ENCODE assay signal across 13 cellular contexts in the genomic region with DNA sequence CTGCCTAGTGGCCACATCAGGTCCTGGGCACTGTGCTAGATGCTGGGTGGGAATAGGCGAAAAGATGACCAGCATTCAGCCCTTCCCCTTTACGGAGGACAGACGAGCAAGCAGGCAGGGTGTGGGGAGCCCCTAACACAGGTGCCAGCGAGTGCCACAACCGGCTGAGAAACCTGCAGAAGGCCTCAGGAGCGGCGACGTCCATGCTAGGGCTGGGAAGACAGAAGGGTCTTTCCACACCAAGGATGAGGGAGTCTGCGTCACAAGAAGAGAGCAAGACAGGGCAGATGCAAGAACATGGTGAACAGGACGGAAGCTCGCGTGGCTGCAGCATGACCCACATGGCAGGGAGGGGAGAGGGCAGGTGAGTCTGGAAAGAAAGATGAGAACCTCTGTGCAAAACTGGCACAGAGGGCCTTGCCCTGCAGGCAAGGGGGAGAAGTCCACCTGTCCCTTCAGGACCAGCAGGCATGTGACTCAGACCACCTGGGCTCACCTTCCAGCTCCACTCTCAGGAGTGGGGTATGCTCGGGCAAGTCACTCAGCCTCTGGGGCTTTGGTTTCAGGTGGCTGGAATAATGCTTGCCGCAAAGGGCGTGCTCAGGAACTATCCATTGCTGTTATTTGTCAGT. TPM values are rescaled to one million over a fixed set of nuclear protein-coding genes. Genes with fewer than 3 reads are reported as not detected.
DNase-seq lines count a peak whose midpoint lies in the region; ATAC-seq and TF ChIP-seq lines count a peak whose summit lies in the region.
"Had no signal": no experiment of that assay in that cellular context is flagged by ENCODE, and none has a peak within 500 bp of the region (broad histone marks: within the 10 kb centered on the region; RNA-seq: fewer than 3 reads in every experiment).

No MANE protein-coding gene starts in this region.

- H3K27ac ChIP-seq in Peyer's patch (no peak overlapping the region), SJCRH30 (no peak overlapping the region)
- H3K27ac ChIP-seq in naive thymus-derived CD4-positive, alpha-beta T cell (ENCODE audit: low read depth, low read length), result no peak overlapping the region
- H3K27ac ChIP-seq: SJSA1, WERI-Rb-1 had no signal

- H3K4me1 ChIP-seq in Peyer's patch (peaks cover 0 to 26% (median 6%) of the 10 kb centered on the region in 4 donors), SJCRH30 (no peaks in the 10 kb centered on the region)
- H3K4me1 ChIP-seq in naive thymus-derived CD4-positive, alpha-beta T cell (ENCODE audit: control insufficient read depth in 2 of 2, insufficient read depth in 2 of 2, low read length in 2 of 2), result peaks cover 16 to 36% of the 10 kb centered on the region in 2 donors
- H3K4me1 ChIP-seq: SJSA1 had no signal

- H3K4me3 ChIP-seq in Peyer's patch (no peak overlapping the region), SJCRH30 (no peak overlapping the region)
- H3K4me3 ChIP-seq in naive thymus-derived CD4-positive, alpha-beta T cell (ENCODE audit: low read length), result no peak overlapping the region
- H3K4me3 ChIP-seq: mucosa of descending colon, SJSA1 had no signal

- H3K27me3 ChIP-seq in Peyer's patch, result no peaks in the 10 kb centered on the region
- no peaks in the 10 kb centered on the region for H3K27me3 ChIP-seq in naive thymus-derived CD4-positive, alpha-beta T cell (ENCODE audit: control insufficient read depth in 2 of 2, insufficient read depth in 2 of 2, low read length in 2 of 2)
- no peaks in the 10 kb centered on the region; the same call in 1 of the 2 replicates for H3K27me3 ChIP-seq in SJCRH30

- no peak overlapping the region for H3K4me3 Mint-ChIP-seq in natural killer cell treated with Interleukin-12 subunit alpha and Interleukin-12 subunit beta and Interleukin-15 and Interleukin-18, amount 100 ng/mL, for 72 hours
- H3K4me3 Mint-ChIP-seq in natural killer cell, result no peak overlapping the region
- peak overlapping the region in 6 of 10 donors; percentile 18 to 72 (median 50) for H3K4me3 Mint-ChIP-seq in naive thymus-derived CD4-positive, alpha-beta T cell
- H3K4me3 Mint-ChIP-seq in WTC11, result no peak overlapping the region

- intact Hi-C loops in natural killer cell (cut with micrococcal nuclease), result no loop called here
- intact Hi-C loops in naive thymus-derived CD4-positive, alpha-beta T cell (cut with micrococcal nuclease), result no loop called here

- ATAC-seq in natural killer cell treated with Interleukin-12 subunit alpha and Interleukin-12 subunit beta and Interleukin-15 and Interleukin-18, amount 100 ng/mL, for 72 hours, result no peak
- no peak for ATAC-seq in natural killer cell
- ATAC-seq in naive thymus-derived CD4-positive, alpha-beta T cell, result no peak
- ATAC-seq in WTC11, result no peak
- ATAC-seq in HG03039 (IDR thresholded peaks at IDR 0.05; ENCODE audit: unreplicated experiment), result no peak

- peak; percentile 50 for DNase-seq in natural killer cell treated with Interleukin-12 subunit alpha and Interleukin-12 subunit beta and Interleukin-15 and Interleukin-18, amount 100 ng/mL, for 72 hours (ENCODE audit: low spot score)
- DNase-seq in natural killer cell (no peak), Peyer's patch (peak in 2 of 3 donors; percentile 15 to 41), SJCRH30 (no peak), WTC11 (ENCODE audit: low spot score) (no peak)
- peak in 1 of 9 donors; percentile 3 for DNase-seq in naive thymus-derived CD4-positive, alpha-beta T cell
- DNase-seq: activated gamma-delta T cell, occipital lobe, WERI-Rb-1 had no signal

- no peak overlapping the region for H3K27ac Mint-ChIP-seq in natural killer cell treated with Interleukin-12 subunit alpha and Interleukin-12 subunit beta and Interleukin-15 and Interleukin-18, amount 100 ng/mL, for 72 hours
- no peak overlapping the region for H3K27ac Mint-ChIP-seq in natural killer cell
- H3K27ac Mint-ChIP-seq in naive thymus-derived CD4-positive, alpha-beta T cell, result peak overlapping the region in 2 of 9 donors; percentile 69 to 76
- no peak overlapping the region for H3K27ac Mint-ChIP-seq in WTC11
- H3K27ac Mint-ChIP-seq: T-helper 17 cell had no signal

- H3K36me3 Mint-ChIP-seq in natural killer cell treated with Interleukin-12 subunit alpha and Interleukin-12 subunit beta and Interleukin-15 and Interleukin-18, amount 100 ng/mL, for 72 hours, result no peaks in the 10 kb centered on the region
- no peaks in the 10 kb centered on the region for H3K36me3 Mint-ChIP-seq in natural killer cell
- no peaks in the 10 kb centered on the region for H3K36me3 Mint-ChIP-seq in naive thymus-derived CD4-positive, alpha-beta T cell
- no peaks in the 10 kb centered on the region for H3K36me3 Mint-ChIP-seq in WTC11

- H3K27me3 Mint-ChIP-seq in natural killer cell treated with Interleukin-12 subunit alpha and Interleukin-12 subunit beta and Interleukin-15 and Interleukin-18, amount 100 ng/mL, for 72 hours, result peaks cover 7 to 15% of the 10 kb centered on the region in 2 donors
- H3K27me3 Mint-ChIP-seq in natural killer cell (ENCODE audit: low read depth in 2 of 2), result peaks cover 14 to 18% of the 10 kb centered on the region in 2 donors
- peaks cover 0 to 4% (median 0%) of the 10 kb centered on the region in 5 donors for H3K27me3 Mint-ChIP-seq in naive thymus-derived CD4-positive, alpha-beta T cell
- H3K27me3 Mint-ChIP-seq in WTC11 (ENCODE audit: low read depth), result no peaks in the 10 kb centered on the region; the same call in 1 of the 2 replicates
- H3K27me3 Mint-ChIP-seq: T-helper 17 cell had no signal

- no peak for TF ChIP-seq POLR2A in Peyer's patch (IDR thresholded peaks at IDR 0.05)

- H3K4me1 Mint-ChIP-seq in natural killer cell treated with Interleukin-12 subunit alpha and Interleukin-12 subunit beta and Interleukin-15 and Interleukin-18, amount 100 ng/mL, for 72 hours (ENCODE audit: low read depth in 2 of 2), result peaks cover 15 to 19% of the 10 kb centered on the region in 2 donors
- H3K4me1 Mint-ChIP-seq in natural killer cell (peaks cover 11 to 19% of the 10 kb centered on the region in 2 donors), WTC11 (peaks cover 23% of the 10 kb centered on the region)
- H3K4me1 Mint-ChIP-seq in naive thymus-derived CD4-positive, alpha-beta T cell, result peaks cover 19 to 59% (median 50%) of the 10 kb centered on the region in 7 donors

- H3K36me3 ChIP-seq in Peyer's patch (no peaks in the 10 kb centered on the region), SJCRH30 (no peaks in the 10 kb centered on the region)
- H3K36me3 ChIP-seq in naive thymus-derived CD4-positive, alpha-beta T cell (ENCODE audit: control insufficient read depth in 2 of 3, insufficient read depth in 3 of 3, low read length in 3 of 3), result no peaks in the 10 kb centered on the region
- H3K36me3 ChIP-seq: SJSA1 had no signal

- POLR2A ChIA-PET in naive thymus-derived CD4-positive, alpha-beta T cell (lab: Charles Lee), result interaction anchor here (1.5 kb wide), 1 partner anchor 11 kb away, joined by 5 read pairs; no protein-coding TSS in a partner anchor
- POLR2A ChIA-PET in WTC11 (lab: Charles Lee), result no interaction called here

- H3K9me3 ChIP-seq in Peyer's patch (no peaks in the 10 kb centered on the region), SJCRH30 (replicated peaks) (no peaks in the 10 kb centered on the region)
- H3K9me3 ChIP-seq in naive thymus-derived CD4-positive, alpha-beta T cell (ENCODE audit: control insufficient read depth in 2 of 3, low read length in 3 of 3), result no peaks in the 10 kb centered on the region
- H3K9me3 ChIP-seq: mucosa of descending colon, SJSA1 had no signal

- no peaks in the 10 kb centered on the region for H3K9me3 Mint-ChIP-seq in natural killer cell treated with Interleukin-12 subunit alpha and Interleukin-12 subunit beta and Interleukin-15 and Interleukin-18, amount 100 ng/mL, for 72 hours
- no peaks in the 10 kb centered on the region for H3K9me3 Mint-ChIP-seq in natural killer cell
- no peaks in the 10 kb centered on the region for H3K9me3 Mint-ChIP-seq in naive thymus-derived CD4-positive, alpha-beta T cell
- no peaks in the 10 kb centered on the region for H3K9me3 Mint-ChIP-seq in WTC11

- TF ChIP-seq CTCF in natural killer cell (IDR thresholded peaks at IDR 0.05) (no peak), Peyer's patch (IDR thresholded peaks at IDR 0.05) (no peak), WTC11 (IDR thresholded peaks at IDR 0.05) (no peak)

- CTCF ChIA-PET in naive thymus-derived CD4-positive, alpha-beta T cell (lab: Charles Lee), result no interaction called here
- CTCF ChIA-PET in WTC11 (lab: Charles Lee), result interaction anchor here (1.3 to 1.4 kb wide), 2 partner anchors 21 to 43 kb away, joined by 5 to 6 read pairs; no protein-coding TSS in a partner anchor

TF ChIP-seq in WTC11, 78 proteins besides CTCF, POLR2A, EP300 and RAD21 (continues in another document):
- TF ChIP-seq MAX (CRISPR knock-in tag; IDR thresholded peaks at IDR 0.05) (no peak), GABPB1 (CRISPR knock-in tag; IDR thresholded peaks at IDR 0.05) (no peak)

RNA-seq across cellular contexts. Expression of gene KCNH2, which starts 36.7 kb away (rescaled TPM):
- under 1 TPM in 1 of 2 donors, not detected in 1; 0.22 TPM for total RNA-seq in natural killer cell treated with Interleukin-12 subunit alpha and Interleukin-12 subunit beta and Interleukin-15 and Interleukin-18, amount 100 ng/mL, for 72 hours
- under 1 TPM in 2 of 3 donors, not detected in 1; 0.39 to 0.60 TPM for total RNA-seq in natural killer cell
- total RNA-seq in Peyer's patch, result 1 to 10 TPM; 2.4 to 8.5 (median 3.4) TPM
- total RNA-seq in naive thymus-derived CD4-positive, alpha-beta T cell, result 1 to 10 TPM in 4 of 5 experiments, under 1 TPM in 1; 0.56 to 4.9 (median 3.2) TPM
- 1 to 10 TPM; 3.0 to 5.2 TPM for polyA plus RNA-seq in naive thymus-derived CD4-positive, alpha-beta T cell
- total RNA-seq in SJCRH30 (2014; rRNA removed; shearing (Covaris generic)), result 15.9 and 19.3 TPM in 2 replicates
- 13.9 to 16.2 TPM (median 14.6 TPM) in 3 replicates for total RNA-seq in WTC11 (2021)
- total RNA-seq: SJSA1 had no signal

RNA-seq across cellular contexts. Expression of gene NOS3, which starts 49.4 kb away (rescaled TPM):
- 1 to 10 TPM; 1.2 to 8.0 TPM for total RNA-seq in natural killer cell treated with Interleukin-12 subunit alpha and Interleukin-12 subunit beta and Interleukin-15 and Interleukin-18, amount 100 ng/mL, for 72 hours
- 1 to 10 TPM; 2.6 to 5.9 (median 3.8) TPM for total RNA-seq in natural killer cell
- 10 to 100 TPM in 1 of 4 donors, 1 to 10 TPM in 3; 1.2 to 18.2 (median 5.4) TPM for total RNA-seq in Peyer's patch
- 10 to 100 TPM in 1 of 5 experiments, 1 to 10 TPM in 4; 2.8 to 19.1 (median 7.9) TPM for total RNA-seq in naive thymus-derived CD4-positive, alpha-beta T cell
- 10 to 100 TPM in 1 of 2 donors, 1 to 10 TPM in 1; 4.6 to 12.7 TPM for polyA plus RNA-seq in naive thymus-derived CD4-positive, alpha-beta T cell
- total RNA-seq in SJCRH30 (2014; rRNA removed; shearing (Covaris generic)), result 0.05 and 0.20 TPM in 2 replicates
- total RNA-seq in WTC11 (2021), result 5.7 to 7.0 TPM (median 6.6 TPM) in 3 replicates
- total RNA-seq: SJSA1 had no signal

Comparison
In these comparisons a context has a peak if more than half of its experiments do, and no peak if none do; other contexts are left out.
1. DNase-seq: peak in natural killer cell treated with Interleukin-12 subunit alpha and Interleukin-12 subunit beta and Interleukin-15 and Interleukin-18, amount 100 ng/mL, for 72 hours (single experiment) and Peyer's patch (2 of 3); none in natural killer cell (single experiment), SJCRH30 (0 of 2) and WTC11 (single experiment).
2. H3K4me3 Mint-ChIP-seq: peak in naive thymus-derived CD4-positive, alpha-beta T cell (6 of 10); none in natural killer cell treated with Interleukin-12 subunit alpha and Interleukin-12 subunit beta and Interleukin-15 and Interleukin-18, amount 100 ng/mL, for 72 hours (single experiment), natural killer cell (single experiment) and WTC11 (single experiment).